19 cellular contexts compared by ENCODE assay signal in genomic region chr14:100348779-100349708, GRCh38. TPM values are rescaled to one million over a fixed set of nuclear protein-coding genes. Genes with fewer than 3 reads are reported as not detected.
A peak's percentile ranks its signal among the peaks of the same experiment; 100 is the strongest.
DNase-seq lines count a peak whose midpoint lies in the region; ATAC-seq and TF ChIP-seq lines count a peak whose summit lies in the region.
"Had no signal": no experiment of that assay in that cellular context is flagged by ENCODE, and none has a peak within 500 bp of the region (broad histone marks: within the 10 kb centered on the region; RNA-seq: fewer than 3 reads in every experiment).

No MANE protein-coding gene starts in this region.

- H2AFZ ChIP-seq in hepatocyte: no peak overlapping the region
- H2AFZ ChIP-seq in MM.1S (ENCODE audit: low read length): no peak overlapping the region

- H3K4me2 ChIP-seq in hepatocyte (no peak overlapping the region), MM.1S (ENCODE audit: low read depth, low read length) (no peak overlapping the region)

- TF ChIP-seq POLR2A in esophagus squamous epithelium (IDR thresholded peaks at IDR 0.05): no peak

- intact Hi-C loops in aorta (cut with DNase I) (no loop called here), esophagus squamous epithelium (cut with DNase I) (no loop called here)

- peak overlapping the region; percentile 58 for H3K27ac ChIP-seq in hepatocyte
- no peak overlapping the region for H3K27ac ChIP-seq in aorta (ENCODE audit: low read depth in 1 of 2, low read length in 2 of 2)
- no peak overlapping the region for H3K27ac ChIP-seq in MM.1S (ENCODE audit: low read length)
- no peak overlapping the region for H3K27ac ChIP-seq in esophagus squamous epithelium
- H3K27ac ChIP-seq: tibial nerve had no signal

- no peaks in the 10 kb centered on the region for H3F3A ChIP-seq in MM.1S (ENCODE audit: insufficient read depth, low read length)

- H3K9me2 ChIP-seq in hepatocyte (replicated peaks; ENCODE audit: insufficient read depth): no peaks in the 10 kb centered on the region
- H3K9me2 ChIP-seq in MM.1S (replicated peaks; ENCODE audit: insufficient read depth, low read length): no peaks in the 10 kb centered on the region

- ATAC-seq in aorta (ENCODE audit: low FRiP score): peak; percentile 15

- DNase-seq in activated CD8-positive, alpha-beta memory T cell treated with anti-CD3 and anti-CD28 coated beads for 24 hours: peak; percentile 54
- DNase-seq in activated CD8-positive, alpha-beta memory T cell treated with anti-CD3 and anti-CD28 coated beads, Interleukin-2, amount 50 U/mL, for 48 hours: no peak
- DNase-seq in NCI-H69 (lab: John Stamatoyannopoulos, UW): peak; percentile 97
- DNase-seq in hepatocyte (ENCODE audit: low spot score): no peak
- DNase-seq in aorta: no peak
- DNase-seq in kidney glomerular epithelial cell (lab: John Stamatoyannopoulos, UW): no peak
- DNase-seq in MM.1S: no peak
- DNase-seq in esophagus squamous epithelium (lab: John Stamatoyannopoulos, UW): no peak
- DNase-seq: ACHN; activated CD4-positive, alpha-beta T cell treated with anti-CD3 and anti-CD28 coated beads for 4 hours; activated gamma-delta T cell treated with Interleukin-2 at 50 U/mL for 16 hours; DMS79 treated with DMSO at 0.1 percent for 48 hours; hypothalamus; IMR-90; NCI-H2227 treated with DMSO at 0.1 percent for 48 hours; nephron progenitor cell; Right ventricle myocardium superior; stimulated activated naive CD4-positive, alpha-beta T cell had no signal

- H3K9me3 ChIP-seq in hepatocyte (ENCODE audit: low read depth) (no peaks in the 10 kb centered on the region), aorta (ENCODE audit: control insufficient read depth, low read length) (no peaks in the 10 kb centered on the region), MM.1S (replicated peaks; ENCODE audit: insufficient read depth, low read length) (no peaks in the 10 kb centered on the region), esophagus squamous epithelium (no peaks in the 10 kb centered on the region)
- H3K9me3 ChIP-seq: tibial nerve had no signal

- H3K4me1 ChIP-seq in hepatocyte (ENCODE audit: insufficient read depth): peaks cover 7% of the 10 kb centered on the region
- H3K4me1 ChIP-seq in aorta (ENCODE audit: control insufficient read depth in 1 of 2, insufficient read depth in 2 of 2, low read length in 2 of 2): no peaks in the 10 kb centered on the region
- no peaks in the 10 kb centered on the region for H3K4me1 ChIP-seq in MM.1S (ENCODE audit: low read length)
- H3K4me1 ChIP-seq in esophagus squamous epithelium: no peaks in the 10 kb centered on the region
- H3K4me1 ChIP-seq: tibial nerve had no signal

- no peak overlapping the region for H3K4me3 ChIP-seq in hepatocyte
- no peak overlapping the region for H3K4me3 ChIP-seq in aorta (ENCODE audit: low read length in 2 of 2)
- no peak overlapping the region for H3K4me3 ChIP-seq in MM.1S (ENCODE audit: low read length)
- no peak overlapping the region for H3K4me3 ChIP-seq in esophagus squamous epithelium
- H3K4me3 ChIP-seq: tibial nerve had no signal

- no peak overlapping the region for H3K9ac ChIP-seq in MM.1S (ENCODE audit: low read length)

- H3K27me3 ChIP-seq in hepatocyte (no peaks in the 10 kb centered on the region), aorta (ENCODE audit: control insufficient read depth in 1 of 2, insufficient read depth in 2 of 2, low read length in 1 of 2) (no peaks in the 10 kb centered on the region), MM.1S (replicated peaks; ENCODE audit: insufficient read depth, low read length) (no peaks in the 10 kb centered on the region), esophagus squamous epithelium (no peaks in the 10 kb centered on the region)
- H3K27me3 ChIP-seq: tibial nerve had no signal

- H3K79me2 ChIP-seq in hepatocyte (no peaks in the 10 kb centered on the region), MM.1S (ENCODE audit: low read length) (no peaks in the 10 kb centered on the region)

- no peaks in the 10 kb centered on the region for H3K36me3 ChIP-seq in hepatocyte (replicated peaks; ENCODE audit: insufficient read depth, low read depth)
- H3K36me3 ChIP-seq in aorta (ENCODE audit: control insufficient read depth in 1 of 2, insufficient read depth in 2 of 2, low read length in 1 of 2): peaks cover 4 to 6% of the 10 kb centered on the region in 2 donors
- no peaks in the 10 kb centered on the region for H3K36me3 ChIP-seq in MM.1S (replicated peaks; ENCODE audit: insufficient read depth, low read length)
- H3K36me3 ChIP-seq in esophagus squamous epithelium: peaks cover 12 to 81% (median 18%) of the 10 kb centered on the region in 3 donors

- H4K20me1 ChIP-seq in hepatocyte (ENCODE audit: insufficient read depth, poor library complexity, severe bottlenecking) (no peaks in the 10 kb centered on the region), MM.1S (ENCODE audit: insufficient read depth, low read length) (no peaks in the 10 kb centered on the region)

- TF ChIP-seq CTCF in hepatocyte (IDR thresholded peaks at IDR 0.05; ENCODE audit: poor library complexity) (no peak), MM.1S (IDR thresholded peaks at IDR 0.05; ENCODE audit: low read length) (no peak), esophagus squamous epithelium (IDR thresholded peaks at IDR 0.05) (no peak)

- 79% methylated on average over 14 of the region's 14 CpGs for WGBS in hepatocyte (ENCODE audit: low lambda C conversion rate, missing lambda C conversion rate)
- WGBS in aorta, 2 donors: 86 to 90% methylated on average over 14 of the region's 14 CpGs
- 88 to 92% methylated on average over 4 to 5 of the region's 14 CpGs for WGBS in esophagus squamous epithelium, 2 donors

RNA-seq across cellular contexts. Expression of gene SLC25A47, which starts 25.9 kb away (rescaled TPM):
- total RNA-seq in hepatocyte: 1.6 and 1.8 TPM in 2 replicates
- 0.77 and 1.8 TPM in 2 replicates for polyA plus RNA-seq in hepatocyte
- total RNA-seq in aorta: not detected
- polyA plus RNA-seq in aorta: not detected
- total RNA-seq in esophagus squamous epithelium: not detected
- total RNA-seq: IMR-90, Right ventricle myocardium superior had no signal
- polyA plus RNA-seq: IMR-90 had no signal

RNA-seq across cellular contexts. Expression of gene WDR25, which starts 27.2 kb away (rescaled TPM):
- total RNA-seq in hepatocyte (14.1 and 18.7 TPM in 2 replicates), aorta (1 to 10 TPM; 8.3 to 8.8 TPM), esophagus squamous epithelium (1 to 10 TPM; 2.4 to 6.1 (median 4.7) TPM)
- polyA plus RNA-seq in hepatocyte (19.7 and 22.8 TPM in 2 replicates), aorta (1 to 10 TPM; 5.1 to 7.3 TPM)

RNA-seq across cellular contexts. Expression of gene SLC25A29, which starts 42.8 kb away (rescaled TPM):
- 88.7 and 90.1 TPM in 2 replicates for total RNA-seq in hepatocyte
- polyA plus RNA-seq in hepatocyte: 73.1 and 106 TPM in 2 replicates
- 10 to 100 TPM; 38.1 to 45.9 TPM for total RNA-seq in aorta
- polyA plus RNA-seq in aorta: 10 to 100 TPM in 1 of 2 donors, 1 to 10 TPM in 1; 3.9 to 56.6 TPM
- total RNA-seq in esophagus squamous epithelium: 10 to 100 TPM; 23.3 to 64.3 (median 55.6) TPM

Comparison
In these comparisons a context has a peak if more than half of its experiments do, and no peak if none do; other contexts are left out.
1. DNase-seq: peak in activated CD8-positive, alpha-beta memory T cell treated with anti-CD3 and anti-CD28 coated beads for 24 hours (single experiment) and NCI-H69 (single experiment); none in activated CD8-positive, alpha-beta memory T cell treated with anti-CD3 and anti-CD28 coated beads, Interleukin-2, amount 50 U/mL, for 48 hours (single experiment), hepatocyte (single experiment), aorta (0 of 2), kidney glomerular epithelial cell (single experiment), MM.1S (single experiment) and esophagus squamous epithelium (single experiment).